19 cellular contexts compared by ENCODE assay signal in the genomic region with DNA sequence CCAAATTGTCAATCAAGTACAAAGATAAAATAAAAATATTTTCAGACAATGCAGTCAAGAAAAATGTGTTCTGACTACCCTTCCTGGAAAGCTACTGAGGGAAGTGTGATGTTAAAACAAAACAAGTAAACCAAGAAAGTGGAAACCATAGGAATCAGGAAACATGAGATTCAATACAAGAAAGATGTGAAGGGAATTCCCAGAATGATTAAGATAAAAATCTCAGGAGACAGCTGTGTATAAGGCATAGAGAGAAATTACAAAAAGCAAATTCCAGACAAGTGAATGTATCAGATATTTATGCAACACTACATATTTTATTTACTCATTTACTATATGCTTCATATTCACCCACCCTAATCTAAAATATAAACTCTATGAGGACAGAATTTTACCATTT. TPM values are rescaled to one million over a fixed set of nuclear protein-coding genes. Genes with fewer than 3 reads are reported as not detected.
DNase-seq lines count a peak whose midpoint lies in the region; ATAC-seq, FAIRE-seq and TF ChIP-seq lines count a peak whose summit lies in the region.
"Had no signal": no experiment of that assay in that cellular context is flagged by ENCODE, and none has a peak within 500 bp of the region (broad histone marks: within the 10 kb centered on the region; RNA-seq: fewer than 3 reads in every experiment).

No MANE protein-coding gene starts in this region.

- H3K79me2 ChIP-seq in astrocyte (ENCODE audit: insufficient read depth, low read length): no peaks in the 10 kb centered on the region

- H4K20me1 ChIP-seq in astrocyte (ENCODE audit: insufficient read depth, low read length): no peaks in the 10 kb centered on the region

- no peaks in the 10 kb centered on the region for H3K4me1 Mint-ChIP-seq in astrocyte (ENCODE audit: low read depth, unreplicated experiment)
- H3K4me1 Mint-ChIP-seq: activated B cell treated with CpG ODN at 0.5 μM for 24 hours had no signal

- TF ChIP-seq CTCF in astrocyte (IDR thresholded peaks at IDR 0.05; ENCODE audit: insufficient read depth, low read depth, low read length): no peak
- no peak for TF ChIP-seq CTCF in foreskin fibroblast (IDR thresholded peaks at IDR 0.05; ENCODE audit: low read depth, low read length)
- TF ChIP-seq CTCF in subcutaneous adipose tissue (IDR thresholded peaks at IDR 0.05; ENCODE audit: low read depth): peak; percentile 17
- TF ChIP-seq CTCF in uterus (IDR thresholded peaks at IDR 0.05): no peak

- H3K36me3 ChIP-seq in astrocyte (ENCODE audit: insufficient read depth, low read length) (peaks cover 33% of the 10 kb centered on the region), uterus (no peaks in the 10 kb centered on the region)

- no peak overlapping the region for H2AFZ ChIP-seq in astrocyte (ENCODE audit: low read depth, low read length)

- H3K9me3 ChIP-seq in astrocyte (ENCODE audit: insufficient read depth, low read depth, low read length) (no peaks in the 10 kb centered on the region), uterus (no peaks in the 10 kb centered on the region)
- H3K9me3 ChIP-seq: tibial nerve had no signal

- H3K36me3 Mint-ChIP-seq in astrocyte (ENCODE audit: low read depth, unreplicated experiment): peaks cover 9% of the 10 kb centered on the region

- no peak overlapping the region for H3K27ac Mint-ChIP-seq in astrocyte (ENCODE audit: unreplicated experiment)
- H3K27ac Mint-ChIP-seq: activated B cell treated with CpG ODN at 0.5 μM for 24 hours had no signal

- H3K27me3 Mint-ChIP-seq in astrocyte (ENCODE audit: low read depth, unreplicated experiment): no peaks in the 10 kb centered on the region
- H3K27me3 Mint-ChIP-seq: activated B cell treated with CpG ODN at 0.5 μM for 24 hours had no signal

- no peaks in the 10 kb centered on the region for H3K9me3 Mint-ChIP-seq in astrocyte (ENCODE audit: unreplicated experiment)
- H3K9me3 Mint-ChIP-seq: activated B cell treated with CpG ODN at 0.5 μM for 24 hours; activated naive CD4-positive, alpha-beta T cell treated with anti-CD3 and anti-CD28 coated beads, Interleukin-2, amount 50 U/mL, for 72 hours had no signal

- no peak for TF ChIP-seq POLR2A in uterus (IDR thresholded peaks at IDR 0.05)

- H3K4me3 ChIP-seq in astrocyte (ENCODE audit: insufficient read depth, low read depth, low read length) (no peak overlapping the region), foreskin fibroblast (ENCODE audit: low read depth in 1 of 2, low read length in 2 of 2) (no peak overlapping the region), uterus (no peak overlapping the region)
- H3K4me3 ChIP-seq: lung, tibial nerve had no signal

- intact Hi-C loops in uterus (cut with DNase I; ENCODE audit: low total_unique reads): no loop called here

- H3K4me1 ChIP-seq in astrocyte (ENCODE audit: insufficient read depth, low read length) (no peaks in the 10 kb centered on the region), uterus (no peaks in the 10 kb centered on the region)
- H3K4me1 ChIP-seq: tibial nerve had no signal

- no peak overlapping the region for H3K4me2 ChIP-seq in astrocyte (ENCODE audit: low read length)

- no peak overlapping the region for H3K9ac ChIP-seq in astrocyte (ENCODE audit: low read length)

- H3K27me3 ChIP-seq in astrocyte (ENCODE audit: insufficient read depth, low read length) (no peaks in the 10 kb centered on the region), uterus (no peaks in the 10 kb centered on the region)
- H3K27me3 ChIP-seq: tibial nerve had no signal

- no peak for FAIRE-seq in astrocyte (lab: Jason Lieb, UNC)
- FAIRE-seq: D721Med had no signal

- ATAC-seq in HG02571 (IDR thresholded peaks at IDR 0.05; ENCODE audit: unreplicated experiment): no peak
- ATAC-seq: activated naive CD4-positive, alpha-beta T cell treated with anti-CD3 and anti-CD28 coated beads, Interleukin-2, amount 50 U/mL, for 72 hours; sciatic nerve had no signal

- DNase-seq in SIG-M5 treated with dmso at 0.1 percent for 504 hours (lab: John Stamatoyannopoulos, UW; ENCODE audit: unreplicated experiment) (peak; percentile 54), SIG-M5 (lab: John Stamatoyannopoulos, UW) (no peak), astrocyte (ENCODE audit: low read depth) (peak; percentile 48), foreskin fibroblast (peak; percentile 4), uterus (no peak), HUDEP-2 (lab: John Stamatoyannopoulos, UW; ENCODE audit: unreplicated experiment in 76 of 76) (no peak)
- DNase-seq: activated B cell treated with CpG ODN at 0.5 μM for 24 hours; Karpas-422; NCI-H1436 treated with DMSO at 0.1 percent for 48 hours; NCI-H524; stimulated activated CD4-positive, alpha-beta T cell treated with anti-CD3 and anti-CD28 coated beads, Interleukin-2, amount 100 ng/mL, for 48 hours had no signal

- peak overlapping the region; percentile 47 for H3K27ac ChIP-seq in astrocyte (ENCODE audit: low read depth, low read length)
- no peak overlapping the region for H3K27ac ChIP-seq in uterus
- H3K27ac ChIP-seq: 22Rv1, tibial nerve had no signal

- H3K4me3 Mint-ChIP-seq in astrocyte (ENCODE audit: unreplicated experiment): no peak overlapping the region
- H3K4me3 Mint-ChIP-seq: activated B cell treated with CpG ODN at 0.5 μM for 24 hours had no signal

RNA-seq across cellular contexts. Expression of a gene that starts 32.2 kb away (rescaled TPM):
- total RNA-seq in astrocyte (23.2 and 25.4 TPM in 2 replicates), subcutaneous adipose tissue (10 to 100 TPM; 16.3 to 27.6 (median 17.6) TPM), uterus (10 to 100 TPM in 3 of 4 donors, 1 to 10 TPM in 1; 5.0 to 38.9 (median 21.4) TPM)

Comparison
In these comparisons a context has a peak if more than half of its experiments do, and no peak if none do; other contexts are left out.
1. DNase-seq: peak in SIG-M5 treated with dmso at 0.1 percent for 504 hours (single experiment), astrocyte (single experiment) and foreskin fibroblast (2 of 2); none in SIG-M5 (single experiment), uterus (0 of 2) and HUDEP-2 (0 of 76).